10 cellular contexts compared by ENCODE assay signal in the genomic region with DNA sequence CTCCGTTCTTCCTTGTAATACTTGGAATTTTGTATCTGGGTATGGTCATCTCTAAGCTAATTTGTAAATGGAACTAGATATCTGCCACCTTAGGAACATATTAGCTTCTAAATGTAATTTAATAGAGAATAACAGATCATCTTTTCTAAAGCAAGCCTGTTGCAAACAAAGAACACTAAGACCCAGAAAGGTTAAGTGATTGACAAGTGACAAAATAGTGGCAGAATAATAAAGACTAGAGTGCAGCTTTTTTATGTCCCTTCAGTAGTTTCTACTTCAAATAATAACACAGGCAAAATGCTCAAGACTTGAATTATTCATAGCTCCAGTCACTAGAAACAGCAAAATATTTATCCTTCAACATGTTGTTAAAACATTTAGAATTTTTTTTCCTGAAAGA.
"Had no signal": no experiment of that assay in that cellular context is flagged by ENCODE, and none has a peak within 500 bp of the region (broad histone marks: within the 10 kb centered on the region; RNA-seq: fewer than 3 reads in every experiment).

No MANE protein-coding gene starts in this region.

- H3K9ac ChIP-seq: KMS-11 had no signal

- H3K9me3 Mint-ChIP-seq: IgD-negative memory B cell had no signal

- H3K36me3 Mint-ChIP-seq: IgD-negative memory B cell had no signal

- H3K4me2 ChIP-seq: KMS-11 had no signal

- DNase-seq: IMR-90, Karpas-422, KBM-7, KG1 had no signal

- H3K4me1 Mint-ChIP-seq: IgD-negative memory B cell had no signal

- FAIRE-seq: HepG2, HTR-8/SVneo, K562 had no signal

- H3K27me3 Mint-ChIP-seq: IgD-negative memory B cell had no signal

- ATAC-seq: HepG2, K562 had no signal

- H3K4me3 Mint-ChIP-seq: IgD-negative memory B cell had no signal

- H3K27ac Mint-ChIP-seq: IgD-negative memory B cell had no signal

- H3K27ac ChIP-seq: HL-60, KMS-11 had no signal

- H3K4me3 ChIP-seq: K562 had no signal
